In the genomic region with DNA sequence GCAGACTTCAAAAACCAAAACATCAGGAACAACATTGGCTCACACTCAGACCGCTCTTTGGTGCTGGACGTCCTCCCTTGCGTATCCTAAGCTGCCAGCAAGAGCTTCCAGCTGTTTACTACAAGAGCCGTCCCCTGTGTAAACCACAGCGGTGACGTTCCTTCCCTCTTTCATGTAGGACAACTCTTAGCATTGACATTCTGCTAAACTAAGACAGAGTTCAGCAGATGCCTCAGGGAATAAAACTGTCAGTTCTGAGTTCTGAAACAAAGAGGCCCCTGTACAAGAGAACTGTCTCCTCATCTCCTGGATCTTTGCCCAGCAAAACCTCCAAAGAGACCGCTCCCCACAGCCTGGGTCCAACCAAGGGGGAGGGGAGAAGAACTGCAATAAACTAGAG, we compare ENCODE assay signal across 1 cellular context.
TF ChIP-seq lines count a peak whose summit lies in the region.

No MANE protein-coding gene starts in this region.

TF ChIP-seq in HepG2, 621 proteins besides CTCF, POLR2A, EP300 and RAD21 (continued from another document):
- TF ChIP-seq, protein P1, sequence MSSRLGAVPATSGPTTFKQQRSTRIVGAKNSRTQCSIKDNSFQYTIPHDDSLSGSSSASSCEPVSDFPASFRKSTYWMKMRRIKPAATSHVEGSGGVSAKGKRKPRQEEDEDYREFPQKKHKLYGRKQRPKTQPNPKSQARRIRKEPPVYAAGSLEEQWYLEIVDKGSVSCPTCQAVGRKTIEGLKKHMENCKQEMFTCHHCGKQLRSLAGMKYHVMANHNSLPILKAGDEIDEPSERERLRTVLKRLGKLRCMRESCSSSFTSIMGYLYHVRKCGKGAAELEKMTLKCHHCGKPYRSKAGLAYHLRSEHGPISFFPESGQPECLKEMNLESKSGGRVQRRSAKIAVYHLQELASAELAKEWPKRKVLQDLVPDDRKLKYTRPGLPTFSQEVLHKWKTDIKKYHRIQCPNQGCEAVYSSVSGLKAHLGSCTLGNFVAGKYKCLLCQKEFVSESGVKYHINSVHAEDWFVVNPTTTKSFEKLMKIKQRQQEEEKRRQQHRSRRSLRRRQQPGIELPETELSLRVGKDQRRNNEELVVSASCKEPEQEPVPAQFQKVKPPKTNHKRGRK (CRISPR knock-in tag; IDR thresholded peaks at IDR 0.05): no peak
- TF ChIP-seq KDM2A (CRISPR knock-in tag; IDR thresholded peaks at IDR 0.05; ENCODE audit: borderline replicate concordance, low read depth): no peak
- TF ChIP-seq RXRA (CRISPR knock-in tag; IDR thresholded peaks at IDR 0.05): peak; percentile 35; the same call in 1 of the 2 replicates
- peak; percentile 35; the same call in 1 of the 2 replicates for TF ChIP-seq FOXK1 (CRISPR knock-in tag; IDR thresholded peaks at IDR 0.05; ENCODE audit: borderline replicate concordance, low read depth)
- TF ChIP-seq RNF2 (conservative IDR thresholded peaks at IDR 0.05; ENCODE audit: low read depth): no peak
TF ChIP-seq in HepG2: peak in this region for 14.
